9 cellular contexts compared by ENCODE assay signal in genomic region chr13:112740502-112741131, GRCh38. TPM values are rescaled to one million over a fixed set of nuclear protein-coding genes. Genes with fewer than 3 reads are reported as not detected.
DNase-seq lines count a peak whose midpoint lies in the region; ATAC-seq, FAIRE-seq and TF ChIP-seq lines count a peak whose summit lies in the region.
"Had no signal": no experiment of that assay in that cellular context is flagged by ENCODE, and none has a peak within 500 bp of the region (broad histone marks: within the 10 kb centered on the region; RNA-seq: fewer than 3 reads in every experiment).

No MANE protein-coding gene starts in this region.

- no peaks in the 10 kb centered on the region for H3K27me3 ChIP-seq in endothelial cell of umbilical vein (ENCODE audit: control insufficient read depth in 2 of 2, insufficient read depth in 2 of 2, low read length in 2 of 2)

- intact Hi-C loops in endothelial cell of umbilical vein (cut with micrococcal nuclease) = no loop called here

- CTCF ChIA-PET in endothelial cell of umbilical vein (lab: Charles Lee) = interaction anchor here (0.7 kb wide), 1 partner anchor 47 kb away, joined by 3 read pairs; no protein-coding TSS in a partner anchor

- no TSS peak for BruUV-seq in endothelial cell of umbilical vein (replicated peaks; lab: Mats Ljungman, UMichigan)

- TF ChIP-seq CTCF in endothelial cell of umbilical vein (IDR thresholded peaks at IDR 0.05; ENCODE audit: extremely low read depth in 1 of 2, insufficient read depth in 1 of 2, low read depth in 1 of 2, low read length in 2 of 2) (no peak), mesothelial cell of epicardium (IDR thresholded peaks at IDR 0.05; ENCODE audit: unreplicated experiment) (no peak)

- DNase-seq in NCI-H69 (lab: John Stamatoyannopoulos, UW) (peak; percentile 55), endothelial cell of umbilical vein (ENCODE audit: low read depth, low spot score) (peak; percentile 32), mesothelial cell of epicardium (ENCODE audit: low spot score in 2 of 2, unreplicated experiment in 2 of 2) (no peak), inferior parietal cortex (ENCODE audit: extremely low spot score) (no peak)
- DNase-seq in activated CD4-positive, alpha-beta T cell treated with anti-CD3 and anti-CD28 coated beads, Interleukin-2, amount 50 U/mL, for 4 hours = no peak
- DNase-seq: activated CD8-positive, alpha-beta T cell treated with anti-CD3 and anti-CD28 coated beads, Interleukin-2, amount 10 ng/mL, durations not matched to agents 7 days and 5 days; NCI-H524 had no signal

- H3K27ac Mint-ChIP-seq in mesothelial cell of epicardium = peak overlapping the region; percentile 90
- H3K27ac Mint-ChIP-seq: activated CD8-positive, alpha-beta T cell treated with anti-CD3 and anti-CD28 coated beads, Interleukin-2, amount 10 ng/mL, durations not matched to agents 7 days and 5 days had no signal

- H3K79me2 ChIP-seq in endothelial cell of umbilical vein (ENCODE audit: control insufficient read depth, insufficient read depth, low read length) = peaks cover 19% of the 10 kb centered on the region

- dilution Hi-C loops in endothelial cell of umbilical vein (cut with MboI; ENCODE audit: extremely low pct_ligation_motif_present, low sequenced_read_pairs) = no loop called here

- H3K4me3 Mint-ChIP-seq in mesothelial cell of epicardium = no peak overlapping the region
- H3K4me3 Mint-ChIP-seq: activated CD8-positive, alpha-beta T cell treated with anti-CD3 and anti-CD28 coated beads, Interleukin-2, amount 10 ng/mL, durations not matched to agents 7 days and 5 days had no signal

- H3K4me1 Mint-ChIP-seq in mesothelial cell of epicardium = peaks cover 30% of the 10 kb centered on the region

- no peaks in the 10 kb centered on the region for H3K36me3 ChIP-seq in endothelial cell of umbilical vein (ENCODE audit: control insufficient read depth in 2 of 2, extremely low read depth in 1 of 2, insufficient read depth in 2 of 2, low read length in 2 of 2)
- no peaks in the 10 kb centered on the region for H3K36me3 ChIP-seq in urinary bladder (ENCODE audit: insufficient read depth)

- no peaks in the 10 kb centered on the region for H4K20me1 ChIP-seq in endothelial cell of umbilical vein (replicated peaks; ENCODE audit: control insufficient read depth, extremely low read depth, insufficient read depth, low read length)

- no peak for ATAC-seq in HG03097 (IDR thresholded peaks at IDR 0.05; ENCODE audit: low FRiP score, unreplicated experiment)
- ATAC-seq: activated CD8-positive, alpha-beta T cell treated with anti-CD3 and anti-CD28 coated beads, Interleukin-2, amount 10 ng/mL, durations not matched to agents 7 days and 5 days had no signal

- H3K9me1 ChIP-seq in endothelial cell of umbilical vein (replicated peaks; ENCODE audit: control insufficient read depth, extremely low read depth, insufficient read depth, low read length) = no peaks in the 10 kb centered on the region

- no peaks in the 10 kb centered on the region for H3K36me3 Mint-ChIP-seq in mesothelial cell of epicardium

- no peaks in the 10 kb centered on the region for H3K4me1 ChIP-seq in endothelial cell of umbilical vein (ENCODE audit: control insufficient read depth, extremely low read depth, insufficient read depth, low read length)
- H3K4me1 ChIP-seq in urinary bladder (ENCODE audit: insufficient read depth) = no peaks in the 10 kb centered on the region

- POLR2A ChIA-PET in endothelial cell of umbilical vein (lab: Charles Lee) = no interaction called here

- no peak for TF ChIP-seq POLR2A in endothelial cell of umbilical vein (IDR thresholded peaks at IDR 0.05; ENCODE audit: low read depth, low read length)

- no peaks in the 10 kb centered on the region for H3K27me3 Mint-ChIP-seq in mesothelial cell of epicardium (ENCODE audit: low read depth)

- no peaks in the 10 kb centered on the region for H3K9me3 ChIP-seq in endothelial cell of umbilical vein (replicated peaks; ENCODE audit: control insufficient read depth, insufficient read depth, low read length)

- H3K9ac ChIP-seq in endothelial cell of umbilical vein (replicated peaks; ENCODE audit: extremely low read depth, insufficient read depth, low read length) = no peak overlapping the region

- WGBS in urinary bladder = 56% methylated on average over 19 of the region's 19 CpGs

- peak; percentile 37 for FAIRE-seq in endothelial cell of umbilical vein (lab: Jason Lieb, UNC)

- H3K4me3 ChIP-seq in endothelial cell of umbilical vein (replicated peaks in 1 of 3; ENCODE audit: insufficient read depth in 1 of 3, low read depth in 1 of 3, low read length in 3 of 3) = no peak overlapping the region
- no peak overlapping the region for H3K4me3 ChIP-seq in urinary bladder (ENCODE audit: low read depth, low read length)

- no peak overlapping the region for H3K4me2 ChIP-seq in endothelial cell of umbilical vein (ENCODE audit: insufficient read depth, low read length)

- H2AFZ ChIP-seq in endothelial cell of umbilical vein (ENCODE audit: low read depth, low read length) = no peak overlapping the region

- H3K27ac ChIP-seq in endothelial cell of umbilical vein (ENCODE audit: insufficient read depth, low read depth, low read length) = no peak overlapping the region
- H3K27ac ChIP-seq in urinary bladder (ENCODE audit: low read depth) = peak overlapping the region; percentile 92

- no peaks in the 10 kb centered on the region for H3K9me3 Mint-ChIP-seq in mesothelial cell of epicardium

TF ChIP-seq in endothelial cell of umbilical vein, 7 proteins besides CTCF, POLR2A, EP300 and RAD21:
- TF ChIP-seq, protein P1, sequence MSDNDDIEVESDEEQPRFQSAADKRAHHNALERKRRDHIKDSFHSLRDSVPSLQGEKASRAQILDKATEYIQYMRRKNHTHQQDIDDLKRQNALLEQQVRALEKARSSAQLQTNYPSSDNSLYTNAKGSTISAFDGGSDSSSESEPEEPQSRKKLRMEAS (IDR thresholded peaks at IDR 0.05; ENCODE audit: insufficient read depth, insufficient read length) = no peak
- no peak for TF ChIP-seq GATA2 (IDR thresholded peaks at IDR 0.05; ENCODE audit: insufficient read depth, insufficient read length, low read depth, low read length)
- TF ChIP-seq JUN (IDR thresholded peaks at IDR 0.05; ENCODE audit: borderline replicate concordance, insufficient read depth, insufficient read length, low read depth) = no peak
- TF ChIP-seq POLR2AphosphoS5 (IDR thresholded peaks at IDR 0.05; ENCODE audit: insufficient read depth, low read depth, low read length) = no peak
- TF ChIP-seq FOS (IDR thresholded peaks at IDR 0.05; ENCODE audit: borderline replicate concordance, insufficient read depth, low read length) = no peak
- no peak for TF ChIP-seq EZH2 (IDR thresholded peaks at IDR 0.05; ENCODE audit: borderline replicate concordance, low read depth, low read length, severe bottlenecking)
- no peak for TF ChIP-seq MYC (IDR thresholded peaks at IDR 0.05; ENCODE audit: low read depth, low read length)

RNA-seq across cellular contexts. Expression of gene ATP11A, which starts 50.8 kb away (rescaled TPM):
- total RNA-seq in endothelial cell of umbilical vein = 71.7 and 88.1 TPM in 2 replicates
- polyA plus RNA-seq in endothelial cell of umbilical vein = 15.7 and 16.5 TPM in 2 replicates
- 10.2 and 11.1 TPM in 2 replicates for polyA plus RNA-seq in endothelial cell of umbilical vein (2011; cell fraction: cytosol; rRNA removed)
- 48.6 and 60.6 TPM in 2 replicates for polyA plus RNA-seq in endothelial cell of umbilical vein (2011; cell fraction: nucleus; rRNA removed)
- polyA plus RNA-seq in endothelial cell of umbilical vein (2012) = 32.3 and 33.7 TPM in 2 replicates
- polyA minus RNA-seq in endothelial cell of umbilical vein = 40.0 and 52.7 TPM in 2 replicates
- polyA minus RNA-seq in endothelial cell of umbilical vein (2011; cell fraction: cytosol; rRNA and poly(A)+ RNA removed) = 11.5 TPM
- polyA minus RNA-seq in endothelial cell of umbilical vein (2011; cell fraction: nucleus; rRNA and poly(A)+ RNA removed) = 63.1 and 78.2 TPM in 2 replicates
- 107 to 114 TPM (median 112 TPM) in 3 replicates for total RNA-seq in mesothelial cell of epicardium
- total RNA-seq in urinary bladder = 26.2 TPM
- 11.4 TPM for polyA plus RNA-seq in urinary bladder

Comparison
In these comparisons a context has a peak if more than half of its experiments do, and no peak if none do; other contexts are left out.
1. DNase-seq: peak in NCI-H69 (single experiment) and endothelial cell of umbilical vein (single experiment); none in mesothelial cell of epicardium (0 of 2), inferior parietal cortex (single experiment) and activated CD4-positive, alpha-beta T cell treated with anti-CD3 and anti-CD28 coated beads, Interleukin-2, amount 50 U/mL, for 4 hours (0 of 2).